Comparison of ENCODE assay signal across 8 cellular contexts in the genomic region with DNA sequence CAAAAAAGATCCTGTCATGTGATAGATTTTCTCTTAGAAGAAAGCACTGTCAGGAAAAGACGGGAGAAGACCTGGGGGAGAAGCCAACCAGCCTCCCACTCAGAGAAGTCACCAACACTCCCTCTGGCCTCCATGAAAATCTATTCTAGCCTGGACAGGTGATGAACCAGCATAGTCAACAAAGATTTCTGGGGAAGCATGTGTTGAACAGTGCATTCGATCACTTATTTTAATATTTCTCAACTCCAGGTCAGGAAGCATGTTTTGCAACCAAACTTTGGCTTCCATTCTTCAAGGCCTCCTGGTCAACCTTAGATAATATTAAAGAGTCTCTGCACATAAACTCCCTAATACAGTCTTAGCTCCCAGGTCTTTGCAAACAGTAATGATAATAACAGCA.
"Had no signal": no experiment of that assay in that cellular context is flagged by ENCODE, and none has a peak within 500 bp of the region (broad histone marks: within the 10 kb centered on the region; RNA-seq: fewer than 3 reads in every experiment).

No MANE protein-coding gene starts in this region.

- FAIRE-seq: G401.6, GM12878, GM12891, GM12892, GM18507, GM19239 had no signal

- DNase-seq: GDM1, GF-D8 had no signal

- H3K4me3 ChIP-seq: GM12878 had no signal

- ATAC-seq: GM12878 had no signal
